In genomic region chr10:9188022-9188810, GRCh38 we compare ENCODE assay signal across 10 cellular contexts.
"Had no signal": no experiment of that assay in that cellular context is flagged by ENCODE, and none has a peak within 500 bp of the region (broad histone marks: within the 10 kb centered on the region; RNA-seq: fewer than 3 reads in every experiment).

No MANE protein-coding gene starts in this region.

- H3K27ac ChIP-seq: sigmoid colon had no signal

- H3K9me3 ChIP-seq: sigmoid colon had no signal

- DNase-seq: activated B cell treated with CpG ODN at 0.5 μM for 24 hours; activated CD4-positive, alpha-beta T cell treated with anti-CD3 and anti-CD28 coated beads, Interleukin-2, amount 10 ng/mL, durations not matched to agents 24 days and 14 days; dermis blood vessel endothelial cell; islet precursor cell; left ventricle myocardium superior; sigmoid colon; stimulated activated CD4-positive, alpha-beta T cell treated with anti-CD3 and anti-CD28 coated beads, Interleukin-12 subunit alpha, Interleukin-12 subunit beta, amount 100 ng/mL, for 4 hours; stimulated activated naive CD4-positive, alpha-beta T cell; substantia nigra had no signal

- H3K4me1 ChIP-seq: sigmoid colon had no signal

- H3K4me3 ChIP-seq: sigmoid colon had no signal

- ATAC-seq: esophagus mucosa, left ventricle myocardium superior had no signal

- H3K36me3 ChIP-seq: sigmoid colon had no signal

- H3K27me3 ChIP-seq: sigmoid colon had no signal
